8 cellular contexts compared by ENCODE assay signal in the genomic region with DNA sequence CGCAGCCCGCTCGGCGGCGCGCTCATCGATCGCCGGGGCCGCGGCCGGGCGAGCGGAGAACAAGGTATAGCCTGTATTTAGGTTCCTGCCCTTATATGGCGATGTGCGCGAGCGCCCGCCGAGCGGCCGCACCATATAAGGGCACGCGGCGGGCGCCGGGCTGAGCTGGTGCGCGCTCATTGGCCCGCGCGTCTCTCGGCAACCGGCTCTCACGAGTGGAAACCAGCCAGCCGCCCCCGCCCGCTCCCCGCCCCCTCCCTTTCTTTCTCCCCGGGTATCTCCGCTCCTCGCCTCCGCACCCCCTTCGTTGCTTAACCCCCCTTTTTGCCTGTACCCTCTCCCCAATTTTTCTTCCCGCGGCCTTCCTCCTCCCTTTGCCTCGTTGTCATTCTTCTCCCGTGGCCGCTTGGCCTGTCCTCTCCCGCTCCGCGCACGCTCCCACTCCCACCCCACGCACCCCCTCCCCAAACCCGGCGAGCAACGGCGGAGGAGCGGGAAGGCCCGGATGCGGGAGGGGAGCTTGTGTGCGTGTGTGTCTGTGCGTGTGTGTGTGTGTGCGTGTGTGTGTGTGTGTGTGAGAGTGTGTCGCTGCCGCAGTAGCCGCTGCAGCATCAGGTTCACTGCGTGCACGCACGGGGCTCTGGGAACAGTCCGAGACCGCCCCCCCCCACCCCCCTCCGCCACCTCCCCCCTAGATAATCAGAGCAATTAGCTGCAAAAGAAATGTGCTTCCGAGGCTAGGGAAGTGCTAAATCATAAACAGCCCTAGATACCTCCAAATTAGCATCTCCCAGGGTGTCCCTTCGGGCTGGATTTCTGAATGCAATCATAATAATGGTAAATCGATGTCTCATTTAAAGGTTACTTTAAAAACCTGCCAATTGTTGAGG. TPM values are rescaled to one million over a fixed set of nuclear protein-coding genes. Genes with fewer than 3 reads are reported as not detected.
DNase-seq lines count a peak whose midpoint lies in the region; ATAC-seq, FAIRE-seq and TF ChIP-seq lines count a peak whose summit lies in the region.

No MANE protein-coding gene starts in this region.

- peak; percentile 75 for ATAC-seq in GM18907 (IDR thresholded peaks at IDR 0.05; ENCODE audit: unreplicated experiment)
- ATAC-seq in HG03280 (IDR thresholded peaks at IDR 0.05; ENCODE audit: unreplicated experiment), result peak; percentile 85

- FAIRE-seq in bronchial epithelial cell (lab: Jason Lieb, UNC), result no peak

- H3K36me3 ChIP-seq in bronchial epithelial cell (ENCODE audit: control insufficient read depth, insufficient read depth, low read length), result no peaks in the 10 kb centered on the region

- TF ChIP-seq CTCF in bronchial epithelial cell (IDR thresholded peaks at IDR 0.05; ENCODE audit: insufficient read depth, low read length, severe bottlenecking), result no peak

- H3K27me3 ChIP-seq in bronchial epithelial cell (ENCODE audit: control insufficient read depth, insufficient read depth, low read length), result peaks cover 66% of the 10 kb centered on the region

- DNase-seq in A172 (ENCODE audit: low spot score) (peak; percentile 75), NCI-H226 (peak; percentile 57), bronchial epithelial cell (ENCODE audit: low read depth) (peak; percentile 59), left kidney (ENCODE audit: low read depth, low spot score) (peak; percentile 94)
- peak; percentile 47 to 60 (median 54) for DNase-seq in activated CD4-positive, CD25-positive, alpha-beta regulatory T cell (lab: John Stamatoyannopoulos, UW)
- peak; percentile 50 to 68 (median 62) for DNase-seq in stimulated activated CD4-positive, alpha-beta T cell treated with anti-CD3 and anti-CD28 coated beads, TNF-alpha, amount 100 ng/mL, for 1 hour (ENCODE audit: low read depth in 3 of 3, low spot score in 1 of 3)

- H3K4me3 ChIP-seq in bronchial epithelial cell (ENCODE audit: low read depth, low read length), result no peak overlapping the region

RNA-seq across cellular contexts. Expression of a gene that starts 13.5 kb away (rescaled TPM):
- total RNA-seq in A172 (2014; rRNA removed; shearing (Covaris generic)), result 7.9 and 8.8 TPM in 2 replicates
- total RNA-seq in bronchial epithelial cell, result 2.6 and 2.7 TPM in 2 replicates

RNA-seq across cellular contexts. Expression of a gene that starts 28.9 kb away (rescaled TPM):
- 17.2 and 20.5 TPM in 2 replicates for total RNA-seq in A172 (2014; rRNA removed; shearing (Covaris generic))
- total RNA-seq in bronchial epithelial cell, result 43.4 and 86.8 TPM in 2 replicates

RNA-seq across cellular contexts. Expression of a gene that starts 32.4 kb away (rescaled TPM):
- 24.7 and 27.2 TPM in 2 replicates for total RNA-seq in A172 (2014; rRNA removed; shearing (Covaris generic))
- 1.1 and 2.3 TPM in 2 replicates for total RNA-seq in bronchial epithelial cell
